In the genomic region with DNA sequence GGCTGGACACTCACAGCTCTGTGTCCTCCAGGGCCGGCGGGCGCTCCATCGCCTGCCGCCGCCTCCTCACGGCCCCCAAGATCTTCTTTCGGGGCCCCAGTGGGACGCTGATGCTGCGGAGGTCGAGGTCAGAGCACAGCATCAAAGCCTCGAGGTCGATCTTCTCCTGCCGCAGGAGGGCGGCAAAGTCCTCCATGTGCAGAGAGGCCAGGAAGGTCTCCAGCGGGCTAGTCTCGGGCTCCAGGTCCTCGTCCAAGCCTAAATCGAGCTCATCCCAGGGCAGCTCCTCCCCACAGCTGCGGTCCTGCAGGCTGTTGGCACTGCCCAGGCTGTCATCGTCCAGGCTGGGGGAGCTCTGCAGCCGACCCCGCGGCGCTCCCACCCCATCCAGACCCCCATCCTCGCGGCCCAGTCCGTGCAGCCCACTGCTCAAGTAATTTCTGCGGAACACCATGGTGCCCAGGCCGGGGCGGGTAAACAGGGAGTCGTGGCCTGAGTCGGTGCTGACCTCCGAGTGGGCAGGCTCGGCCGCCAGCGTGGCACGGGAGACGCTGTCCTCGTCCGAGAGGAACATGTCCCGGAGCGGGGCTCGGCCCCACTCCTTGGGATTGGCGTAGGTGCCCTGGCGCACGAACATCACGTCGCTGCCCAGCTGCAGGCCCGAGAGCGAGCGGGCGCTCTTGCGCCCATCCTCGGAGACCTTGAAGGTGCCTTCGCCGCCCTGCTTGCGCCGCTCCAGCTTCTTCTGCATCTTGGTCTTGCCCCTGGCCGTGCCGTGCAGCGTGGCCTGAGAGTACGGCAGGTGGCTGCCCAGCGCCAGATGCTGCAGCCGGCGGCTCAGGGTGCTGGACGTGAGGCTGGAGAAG, we compare ENCODE assay signal across 1 cellular context.
TF ChIP-seq lines count a peak whose summit lies in the region.

No MANE protein-coding gene starts in this region.

TF ChIP-seq in GM23338, 12 proteins besides CTCF, POLR2A, EP300 and RAD21 (continued from another document):
- TF ChIP-seq, protein P1, sequence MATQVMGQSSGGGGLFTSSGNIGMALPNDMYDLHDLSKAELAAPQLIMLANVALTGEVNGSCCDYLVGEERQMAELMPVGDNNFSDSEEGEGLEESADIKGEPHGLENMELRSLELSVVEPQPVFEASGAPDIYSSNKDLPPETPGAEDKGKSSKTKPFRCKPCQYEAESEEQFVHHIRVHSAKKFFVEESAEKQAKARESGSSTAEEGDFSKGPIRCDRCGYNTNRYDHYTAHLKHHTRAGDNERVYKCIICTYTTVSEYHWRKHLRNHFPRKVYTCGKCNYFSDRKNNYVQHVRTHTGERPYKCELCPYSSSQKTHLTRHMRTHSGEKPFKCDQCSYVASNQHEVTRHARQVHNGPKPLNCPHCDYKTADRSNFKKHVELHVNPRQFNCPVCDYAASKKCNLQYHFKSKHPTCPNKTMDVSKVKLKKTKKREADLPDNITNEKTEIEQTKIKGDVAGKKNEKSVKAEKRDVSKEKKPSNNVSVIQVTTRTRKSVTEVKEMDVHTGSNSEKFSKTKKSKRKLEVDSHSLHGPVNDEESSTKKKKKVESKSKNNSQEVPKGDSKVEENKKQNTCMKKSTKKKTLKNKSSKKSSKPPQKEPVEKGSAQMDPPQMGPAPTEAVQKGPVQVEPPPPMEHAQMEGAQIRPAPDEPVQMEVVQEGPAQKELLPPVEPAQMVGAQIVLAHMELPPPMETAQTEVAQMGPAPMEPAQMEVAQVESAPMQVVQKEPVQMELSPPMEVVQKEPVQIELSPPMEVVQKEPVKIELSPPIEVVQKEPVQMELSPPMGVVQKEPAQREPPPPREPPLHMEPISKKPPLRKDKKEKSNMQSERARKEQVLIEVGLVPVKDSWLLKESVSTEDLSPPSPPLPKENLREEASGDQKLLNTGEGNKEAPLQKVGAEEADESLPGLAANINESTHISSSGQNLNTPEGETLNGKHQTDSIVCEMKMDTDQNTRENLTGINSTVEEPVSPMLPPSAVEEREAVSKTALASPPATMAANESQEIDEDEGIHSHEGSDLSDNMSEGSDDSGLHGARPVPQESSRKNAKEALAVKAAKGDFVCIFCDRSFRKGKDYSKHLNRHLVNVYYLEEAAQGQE (IDR thresholded peaks at IDR 0.05; ENCODE audit: unreplicated experiment), result no peak
